ENCODE assay signal across 19 cellular contexts in genomic region chr22:22256133-22256532, GRCh38. TPM values are rescaled to one million over a fixed set of nuclear protein-coding genes. Genes with fewer than 3 reads are reported as not detected.
"Had no signal": no experiment of that assay in that cellular context is flagged by ENCODE, and none has a peak within 500 bp of the region (broad histone marks: within the 10 kb centered on the region; RNA-seq: fewer than 3 reads in every experiment).

No MANE protein-coding gene starts in this region.

RNA-seq across cellular contexts. Expression of gene VPREB1, which starts 11.5 kb away (rescaled TPM):
- total RNA-seq: activated naive CD4-positive, alpha-beta T cell treated with anti-CD3 and anti-CD28 coated beads for 36 hours; activated naive CD4-positive, alpha-beta T cell treated with anti-CD3 and anti-CD28 coated beads, Interleukin-2, amount 50 U/mL, for 72 hours; activated naive CD8-positive, alpha-beta T cell treated with anti-CD3 and anti-CD28 coated beads for 36 hours; activated naive CD8-positive, alpha-beta T cell treated with anti-CD3 and anti-CD28 coated beads, Interleukin-2, amount 10 ng/mL, durations not matched to agents 7 days and 5 days; activated T-cell treated with anti-CD3 and anti-CD28 coated beads, Interleukin-2, amount 50 U/mL, for 4 hours; activated T-cell treated with anti-CD3 and anti-CD28 coated beads, Interleukin-2, amount 50 U/mL, for 72 hours; activated T-helper 17 cell treated with anti-CD3 and anti-CD28 coated beads, Interleukin-2, amount 50 U/mL, for 72 hours; activated T-helper 2 cell treated with anti-CD3 and anti-CD28 coated beads, Interferon-gamma antibody, Interleukin-2, Interleukin-4, amounts not matched to agents 10 μg/mL and 5 μg/mL and 100 μg/mL, durations not matched to agents 14 hours and 24 hours and 36 hours; adrenal gland; aorta; ascending aorta; astrocyte; body of pancreas; breast epithelium; bronchial epithelial cell; cardiac muscle cell; cardiac septum; cerebellum; chondrocyte had no signal
- polyA plus RNA-seq: adrenal gland, aorta, cardiac muscle cell had no signal
